8 cellular contexts compared by ENCODE assay signal in the genomic region with DNA sequence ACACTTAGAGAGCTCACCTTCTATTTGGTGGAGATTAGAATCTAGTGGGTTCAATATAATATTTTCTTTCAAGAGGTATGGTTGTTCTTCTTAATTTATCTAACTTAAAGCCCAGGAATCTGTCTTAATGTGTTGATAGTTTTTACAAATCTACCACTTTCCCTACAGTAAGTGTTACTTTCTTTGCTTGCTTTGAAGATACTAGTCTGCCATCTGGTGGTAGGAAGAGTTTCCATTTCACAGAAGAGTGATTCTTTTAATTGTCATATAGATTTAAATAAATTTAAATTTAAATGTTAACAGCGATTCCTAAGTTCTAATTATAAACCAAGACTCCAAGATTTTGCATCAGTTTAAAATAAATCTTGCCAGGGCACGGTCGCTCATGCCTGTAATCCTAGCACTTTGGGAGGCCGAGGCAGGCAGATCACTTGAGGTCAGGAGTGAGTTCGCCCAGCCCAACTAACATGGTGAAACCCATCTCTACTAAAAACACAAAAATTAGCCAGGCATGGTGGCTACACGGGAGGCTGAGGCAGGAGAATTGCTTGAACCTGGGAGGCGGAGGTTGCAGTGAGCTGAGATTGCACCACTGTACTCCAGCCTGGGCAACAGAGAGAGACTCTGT. TPM values are rescaled to one million over a fixed set of nuclear protein-coding genes. Genes with fewer than 3 reads are reported as not detected.
DNase-seq lines count a peak whose midpoint lies in the region; ATAC-seq and TF ChIP-seq lines count a peak whose summit lies in the region.

No MANE protein-coding gene starts in this region.

- CTCF ChIA-PET in AG04450 (lab: Charles Lee), result interaction anchor here (0.6 to 7.1 kb wide), 35 partner anchors 8 to 353 kb away, joined by 3 to 109 read pairs (median 4); partner anchors contain the start of genes HSD17B11 and NUDT9

- DNase-seq in AG04450 (ENCODE audit: low read depth, low spot score) (peak; percentile 10), GM06990 (ENCODE audit: extremely low read depth, insufficient read length) (peak; percentile 2), KBM-7 (peak; percentile 59), glutamatergic neuron (no peak), gastrocnemius medialis (no peak)

- intact Hi-C loops in gastrocnemius medialis (cut with DNase I; ENCODE audit: low total_unique reads), result loop anchor here (1.0 kb wide), 1 partner anchor 91 kb away; no protein-coding TSS in a partner anchor

- no peaks in the 10 kb centered on the region for H3K9me3 Mint-ChIP-seq in glutamatergic neuron (ENCODE audit: unreplicated experiment)

- H3K27me3 Mint-ChIP-seq in glutamatergic neuron (ENCODE audit: unreplicated experiment), result peaks cover 2% of the 10 kb centered on the region

- no peaks in the 10 kb centered on the region for H3K4me1 Mint-ChIP-seq in glutamatergic neuron (ENCODE audit: low read depth, unreplicated experiment)

- no peaks in the 10 kb centered on the region for H3K27me3 ChIP-seq in AG04450 (ENCODE audit: control insufficient read depth, insufficient read depth, low read length)
- no peaks in the 10 kb centered on the region for H3K27me3 ChIP-seq in GM06990 (replicated peaks; ENCODE audit: control insufficient read depth, insufficient read depth, low read length)
- H3K27me3 ChIP-seq in gastrocnemius medialis, result no peaks in the 10 kb centered on the region

- POLR2A ChIA-PET in AG04450 (lab: Yijun Ruan, JAX), result interaction anchor here (0.6 kb wide), 1 partner anchor 31 kb away, joined by 6 read pairs; no protein-coding TSS in a partner anchor

- H3K9me3 ChIP-seq in AG04450 (ENCODE audit: control insufficient read depth, insufficient read depth, low read length), result no peaks in the 10 kb centered on the region
- H3K9me3 ChIP-seq in gastrocnemius medialis, result no peaks in the 10 kb centered on the region

- H3K27ac ChIP-seq in AG04450 (ENCODE audit: low read depth, low read length), result no peak overlapping the region
- H3K27ac ChIP-seq in VCaP, result no peak overlapping the region
- H3K27ac ChIP-seq in gastrocnemius medialis, result peak overlapping the region in 2 of 4 donors; percentile 10 to 12

- TF ChIP-seq CTCF in AG04450 (IDR thresholded peaks at IDR 0.05; ENCODE audit: low read depth, low read length) (peak; percentile 69), GM06990 (IDR thresholded peaks at IDR 0.05; ENCODE audit: insufficient read depth, low read length, poor library complexity, severe bottlenecking) (peak; percentile 52), VCaP (conservative IDR thresholded peaks at IDR 0.05) (peak; percentile 85), glutamatergic neuron (IDR thresholded peaks at IDR 0.05; ENCODE audit: partially characterized antibody, unreplicated experiment) (peak; percentile 67), gastrocnemius medialis (IDR thresholded peaks at IDR 0.05 in 4 of 5, conservative IDR thresholded peaks at IDR 0.05 in 1 of 5) (peak; percentile 53 to 75 (median 62))

- H3K4me1 ChIP-seq in gastrocnemius medialis, result no peaks in the 10 kb centered on the region

- no peaks in the 10 kb centered on the region for H3K36me3 Mint-ChIP-seq in glutamatergic neuron (ENCODE audit: unreplicated experiment)

- H3K36me3 ChIP-seq in GM06990 (ENCODE audit: control insufficient read depth, insufficient read depth, low read length) (no peaks in the 10 kb centered on the region), gastrocnemius medialis (no peaks in the 10 kb centered on the region)

- TF ChIP-seq POLR2A in gastrocnemius medialis (IDR thresholded peaks at IDR 0.05), result no peak

- in situ Hi-C loops in KBM-7 (cut with MboI; ENCODE audit: low pct_unique_long_range_greater_than_20kb, low sequenced_read_pairs), result loop anchor here (25.0 kb wide), 1 partner anchor 179 kb away; no protein-coding TSS in a partner anchor
- in situ Hi-C loops in gastrocnemius medialis (cut with MboI; ENCODE audit: low sequenced_read_pairs in 4 of 4), result loop anchor here in 2 of 4 donors (10.0 to 25.0 kb wide), 2 partner anchors 91 to 329 kb away; no protein-coding TSS in a partner anchor

- no peak overlapping the region for H3K4me3 Mint-ChIP-seq in glutamatergic neuron (ENCODE audit: unreplicated experiment)

- H3K4me3 ChIP-seq in AG04450 (ENCODE audit: low read depth, low read length), result no peak overlapping the region
- no peak overlapping the region for H3K4me3 ChIP-seq in GM06990 (replicated peaks; ENCODE audit: low read depth, low read length)
- H3K4me3 ChIP-seq in gastrocnemius medialis, result no peak overlapping the region

- H3K27ac Mint-ChIP-seq in glutamatergic neuron (ENCODE audit: unreplicated experiment), result no peak overlapping the region

- no peak for ATAC-seq in gastrocnemius medialis
- ATAC-seq in HG02571 (IDR thresholded peaks at IDR 0.05; ENCODE audit: unreplicated experiment), result no peak
- ATAC-seq in GM18861 (IDR thresholded peaks at IDR 0.05; ENCODE audit: unreplicated experiment), result no peak

RNA-seq across cellular contexts. Expression of gene NUDT9, which starts 43.5 kb away (rescaled TPM):
- 22.9 and 31.4 TPM in 2 replicates for polyA plus RNA-seq in AG04450 (2011; rRNA removed)
- 12.6 and 16.7 TPM in 2 replicates for polyA minus RNA-seq in AG04450 (2011; rRNA and poly(A)+ RNA removed)
- total RNA-seq in glutamatergic neuron (ENCODE audit: unreplicated experiment) (11.9 TPM), gastrocnemius medialis (10 to 100 TPM; 13.4 to 16.7 (median 15.8) TPM)

Comparison
In these comparisons a context has a peak if more than half of its experiments do, and no peak if none do; other contexts are left out.
1. DNase-seq: peak in AG04450 (single experiment), GM06990 (single experiment) and KBM-7 (single experiment); none in glutamatergic neuron (single experiment) and gastrocnemius medialis (0 of 2).
2. Peak in every context shown above with its lines, with median percentiles within 50 percentile points of each other: CTCF ChIP-seq.